8 cellular contexts compared by ENCODE assay signal in the genomic region with DNA sequence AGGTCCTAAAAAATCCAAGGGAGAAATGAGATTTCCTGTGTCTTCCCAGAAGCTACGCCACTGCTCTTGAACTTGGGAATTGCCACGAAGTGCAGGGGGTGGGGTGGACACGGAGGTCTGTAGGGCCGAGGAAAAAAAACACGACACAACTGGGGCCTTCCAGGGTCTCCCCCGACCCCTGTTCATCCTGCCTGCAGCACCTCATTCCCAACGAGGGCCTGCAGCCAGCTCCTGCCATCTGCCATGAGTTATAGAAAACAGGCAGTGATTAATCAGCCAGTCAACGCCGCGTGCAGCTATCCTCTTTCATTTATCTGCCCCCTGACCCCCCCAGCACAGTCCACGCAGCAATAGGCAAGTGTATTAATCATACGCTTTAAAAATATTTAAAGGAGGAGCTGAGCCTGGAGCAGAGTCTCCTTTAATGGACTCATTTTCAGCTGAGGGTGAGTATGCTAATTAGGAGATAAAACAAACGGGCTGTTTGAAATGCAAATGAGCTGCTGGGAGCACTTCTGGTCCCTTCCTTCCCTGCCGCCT.
DNase-seq lines count a peak whose midpoint lies in the region; ATAC-seq, FAIRE-seq and TF ChIP-seq lines count a peak whose summit lies in the region.

No MANE protein-coding gene starts in this region.

- H3K4me3 ChIP-seq in BLaER1 treated with 17β-estradiol and CSF1 and Interleukin-3, amounts not matched to agents 10 nM and 100 nM = no peak overlapping the region
- H3K4me3 ChIP-seq in keratinocyte (ENCODE audit: control insufficient read depth in 2 of 3, extremely low read depth in 1 of 3, insufficient read depth in 2 of 3, low read depth in 1 of 3, low read length in 3 of 3) (peak overlapping the region in 2 of 3 experiments; percentile 22 to 51), suprapubic skin (peak overlapping the region; percentile 9), trophoblast cell (ENCODE audit: low read depth, low read length) (no peak overlapping the region)

- H3K27ac ChIP-seq in BLaER1 treated with 17β-estradiol and CSF1 and Interleukin-3, amounts not matched to agents 10 nM and 100 nM = no peak overlapping the region
- H3K27ac ChIP-seq in keratinocyte (ENCODE audit: control insufficient read depth, insufficient read depth, low read length) (no peak overlapping the region), suprapubic skin (no peak overlapping the region), trophoblast cell (ENCODE audit: low read depth, low read length) (no peak overlapping the region)

- peak overlapping the region in 1 of 11 experiments; percentile 44; a peak in 1 of 22 replicates for H3K9ac ChIP-seq in BLaER1 treated with 17β-estradiol and CSF1 and Interleukin-3, amounts not matched to agents 10 nM and 100 nM
- H3K9ac ChIP-seq in keratinocyte (ENCODE audit: control insufficient read depth, extremely low read depth, insufficient read depth, low read length) (peak overlapping the region; percentile 75), trophoblast cell (ENCODE audit: low read length) (no peak overlapping the region)

- intact Hi-C loops in Right ventricle myocardium superior (cut with DNase I) = no loop called here

- H2AFZ ChIP-seq in keratinocyte (ENCODE audit: control insufficient read depth, low read length) = peak overlapping the region; percentile 58
- H2AFZ ChIP-seq in trophoblast cell (ENCODE audit: insufficient read depth, low read length, poor library complexity) = no peak overlapping the region

- peak overlapping the region; percentile 8 to 44 (median 36); a peak in 16 of 22 replicates for H3K4me2 ChIP-seq in BLaER1 treated with 17β-estradiol and CSF1 and Interleukin-3, amounts not matched to agents 10 nM and 100 nM
- peak overlapping the region; percentile 66 for H3K4me2 ChIP-seq in keratinocyte (ENCODE audit: control insufficient read depth, extremely low read depth, insufficient read depth, low read depth, low read length)
- no peak overlapping the region for H3K4me2 ChIP-seq in trophoblast cell (ENCODE audit: low read length)

- peak in 1 of 2 donors; percentile 11 for TF ChIP-seq POLR2A in suprapubic skin (IDR thresholded peaks at IDR 0.05)

- peak; percentile 88 for DNase-seq in NCI-H460 (ENCODE audit: extremely low read depth, low read depth)
- DNase-seq in amygdala (lab: John Stamatoyannopoulos, UW) = peak in 29 of 56 donors; percentile 15 to 81 (median 50)
- peak; percentile 73 for DNase-seq in keratinocyte (ENCODE audit: low read depth, low spot score)
- no peak for DNase-seq in suprapubic skin (ENCODE audit: low spot score in 2 of 2)
- no peak for DNase-seq in trophoblast cell
- DNase-seq in Right ventricle myocardium superior = no peak

- H3K27me3 ChIP-seq in BLaER1 treated with 17β-estradiol and CSF1 and Interleukin-3, amounts not matched to agents 10 nM and 100 nM = peaks cover 35 to 57% (median 45%) of the 10 kb centered on the region in 11 experiments
- H3K27me3 ChIP-seq in keratinocyte (ENCODE audit: control insufficient read depth, extremely low read depth, insufficient read depth, low read length) = peaks cover 34% of the 10 kb centered on the region
- peaks cover 31% of the 10 kb centered on the region for H3K27me3 ChIP-seq in suprapubic skin
- peaks cover 16% of the 10 kb centered on the region for H3K27me3 ChIP-seq in trophoblast cell (ENCODE audit: insufficient read depth, low read length)

- H3K18ac ChIP-seq in trophoblast cell (ENCODE audit: low read length) = no peak overlapping the region

- no peak overlapping the region for H3K23ac ChIP-seq in trophoblast cell (ENCODE audit: low read length)

- peaks cover 0 to 53% (median 10%) of the 10 kb centered on the region in 11 experiments; a peak in 13 of 22 replicates for H4K20me1 ChIP-seq in BLaER1 treated with 17β-estradiol and CSF1 and Interleukin-3, amounts not matched to agents 10 nM and 100 nM
- H4K20me1 ChIP-seq in keratinocyte (ENCODE audit: control insufficient read depth, extremely low read depth, insufficient read depth, low read length) = no peaks in the 10 kb centered on the region

- ATAC-seq in GM21390 (IDR thresholded peaks at IDR 0.05; ENCODE audit: unreplicated experiment) (peak; percentile 50), Right ventricle myocardium superior (ENCODE audit: poor library complexity) (no peak)

- no peak overlapping the region for H4K91ac ChIP-seq in trophoblast cell (ENCODE audit: low read depth, low read length)

- no peak overlapping the region for H2BK12ac ChIP-seq in trophoblast cell (ENCODE audit: low read length)

- FAIRE-seq in keratinocyte (lab: Jason Lieb, UNC) = peak; percentile 55

- H3K14ac ChIP-seq in trophoblast cell (ENCODE audit: low read length) = no peak overlapping the region

- WGBS in suprapubic skin = 7% methylated on average over 14 of the region's 14 CpGs
- WGBS in trophoblast cell (ENCODE audit: extremely low coverage, insufficient coverage, insufficient read length) = no CpG with 5 or more reads among the region's 14 CpGs

- dilution Hi-C loops in keratinocyte (cut with MboI; ENCODE audit: extremely low pct_ligation_motif_present, low sequenced_read_pairs) = no loop called here

- H2BK5ac ChIP-seq in trophoblast cell (ENCODE audit: low read depth, low read length, poor library complexity) = no peak overlapping the region

- TF ChIP-seq CTCF in keratinocyte (optimal IDR thresholded peaks at IDR 0.05 in 1 of 3, IDR thresholded peaks at IDR 0.05 in 1 of 3, conservative IDR thresholded peaks at IDR 0.05 in 1 of 3; ENCODE audit: extremely low read depth in 1 of 3, insufficient read depth in 2 of 3, low read length in 3 of 3) (no peak), suprapubic skin (IDR thresholded peaks at IDR 0.05) (no peak)

- H3K36me3 ChIP-seq in BLaER1 treated with 17β-estradiol and CSF1 and Interleukin-3, amounts not matched to agents 10 nM and 100 nM = no peaks in the 10 kb centered on the region
- H3K36me3 ChIP-seq in keratinocyte (ENCODE audit: control insufficient read depth in 2 of 2, extremely low read depth in 1 of 2, insufficient read depth in 2 of 2, low read length in 2 of 2) = no peaks in the 10 kb centered on the region
- H3K36me3 ChIP-seq in suprapubic skin = no peaks in the 10 kb centered on the region
- no peaks in the 10 kb centered on the region for H3K36me3 ChIP-seq in trophoblast cell (ENCODE audit: control insufficient read depth in 1 of 2, insufficient read depth in 2 of 2, low read length in 2 of 2)

- H4K8ac ChIP-seq in trophoblast cell (ENCODE audit: low read depth, low read length) = no peak overlapping the region

- no peak overlapping the region for H2AK5ac ChIP-seq in trophoblast cell (ENCODE audit: low read length)

- H3K9me3 ChIP-seq in BLaER1 treated with 17β-estradiol and CSF1 and Interleukin-3, amounts not matched to agents 10 nM and 100 nM (replicated peaks in 1 of 11) = no peaks in the 10 kb centered on the region
- H3K9me3 ChIP-seq in keratinocyte (ENCODE audit: control insufficient read depth, low read depth, low read length) (no peaks in the 10 kb centered on the region), suprapubic skin (no peaks in the 10 kb centered on the region), trophoblast cell (ENCODE audit: insufficient read depth, low read depth, low read length) (peaks cover 3% of the 10 kb centered on the region)

- H3K79me2 ChIP-seq in keratinocyte (ENCODE audit: control insufficient read depth, insufficient read depth, low read length) (no peaks in the 10 kb centered on the region), trophoblast cell (ENCODE audit: control insufficient read depth, insufficient read depth, low read length, poor library complexity) (no peaks in the 10 kb centered on the region)

- no peak overlapping the region for H4K12ac ChIP-seq in trophoblast cell (ENCODE audit: low read depth, low read length)

- no peak for TF ChIP-seq EP300 in suprapubic skin (IDR thresholded peaks at IDR 0.05)

- no peaks in the 10 kb centered on the region for H3K79me1 ChIP-seq in trophoblast cell (ENCODE audit: low read length)

- H2BK120ac ChIP-seq in trophoblast cell (ENCODE audit: insufficient read depth, low read length, poor library complexity) = no peak overlapping the region

- H3K4me1 ChIP-seq in BLaER1 treated with 17β-estradiol and CSF1 and Interleukin-3, amounts not matched to agents 10 nM and 100 nM = peaks cover 0 to 19% (median 7%) of the 10 kb centered on the region in 10 experiments; a peak in 9 of 20 replicates
- H3K4me1 ChIP-seq in keratinocyte (ENCODE audit: control insufficient read depth, extremely low read depth, insufficient read depth, low read length) (peaks cover 5% of the 10 kb centered on the region), suprapubic skin (peaks cover 27% of the 10 kb centered on the region), trophoblast cell (ENCODE audit: control insufficient read depth in 1 of 2, insufficient read depth in 2 of 2, low read length in 2 of 2) (no peaks in the 10 kb centered on the region)

- H3K4ac ChIP-seq in trophoblast cell (ENCODE audit: low read depth, low read length) = no peak overlapping the region

- H3K9me1 ChIP-seq in keratinocyte (ENCODE audit: control insufficient read depth, extremely low read depth, insufficient read depth, low read length) = no peaks in the 10 kb centered on the region

Comparison
In these comparisons a context has a peak if more than half of its experiments do, and no peak if none do; other contexts are left out.
1. H3K4me3 ChIP-seq: peak in keratinocyte (2 of 3) and suprapubic skin (single experiment); none in BLaER1 treated with 17β-estradiol and CSF1 and Interleukin-3, amounts not matched to agents 10 nM and 100 nM (0 of 10) and trophoblast cell (single experiment).
2. DNase-seq: peak in NCI-H460 (single experiment), amygdala (29 of 56) and keratinocyte (single experiment); none in suprapubic skin (0 of 2), trophoblast cell (0 of 2) and Right ventricle myocardium superior (single experiment).